Comparison of ENCODE assay signal across 20 cellular contexts in the genomic region with DNA sequence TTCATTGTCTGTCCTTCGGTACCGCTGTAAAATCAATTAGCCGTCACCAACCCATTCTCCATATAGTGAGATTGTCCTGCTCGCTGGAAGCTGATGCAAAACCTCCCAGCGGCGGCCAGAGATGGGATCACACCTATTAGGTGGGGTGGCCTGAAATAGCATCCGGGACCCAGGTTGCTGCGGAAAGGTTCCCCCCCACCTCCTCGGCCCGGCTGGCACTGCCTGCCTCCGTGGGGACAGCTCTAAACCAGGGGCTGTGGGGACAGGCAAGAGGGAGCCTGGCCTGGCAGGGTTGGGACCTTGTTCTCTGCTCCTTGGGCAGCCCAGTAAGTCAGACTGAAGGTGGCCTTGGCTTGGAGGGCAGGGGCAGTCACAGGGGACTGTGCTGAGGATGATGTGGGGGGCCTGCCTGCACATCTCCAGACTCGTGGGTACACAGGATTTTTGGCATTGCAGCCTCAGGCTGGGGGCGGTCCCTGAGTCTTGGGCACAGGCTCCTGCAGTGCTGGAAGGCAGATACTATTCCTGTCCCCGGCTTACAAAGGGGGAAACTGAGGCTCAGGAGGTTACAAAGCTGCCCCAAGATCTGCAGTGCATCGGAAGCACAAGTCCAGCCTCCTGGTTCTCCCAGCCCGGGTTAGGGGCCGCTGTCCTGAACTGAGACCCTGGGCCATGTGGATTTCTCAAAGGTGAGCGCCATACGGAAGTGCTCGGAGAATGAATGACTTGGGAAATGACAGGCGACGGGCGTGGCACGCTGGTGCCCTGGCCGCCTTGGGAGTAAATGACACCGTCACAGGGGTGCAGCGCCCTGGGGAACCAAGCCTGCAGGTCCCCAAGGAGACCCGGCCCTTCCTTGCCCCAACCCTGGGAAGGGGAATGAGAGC.
A peak's percentile ranks its signal among the peaks of the same experiment; 100 is the strongest.
DNase-seq lines count a peak whose midpoint lies in the region; ATAC-seq, FAIRE-seq and TF ChIP-seq lines count a peak whose summit lies in the region.
"Had no signal": no experiment of that assay in that cellular context is flagged by ENCODE, and none has a peak within 500 bp of the region (broad histone marks: within the 10 kb centered on the region; RNA-seq: fewer than 3 reads in every experiment).

No MANE protein-coding gene starts in this region.

- H4K5ac ChIP-seq in H1 (ENCODE audit: insufficient read length, low read depth, low read length) = no peak overlapping the region

- H3K56ac ChIP-seq in H1 (replicated peaks; ENCODE audit: insufficient read length, low read depth, low read length) = no peak overlapping the region

- no peak overlapping the region for H2BK20ac ChIP-seq in H1 (ENCODE audit: low read length)

- no peaks in the 10 kb centered on the region for H3K79me2 ChIP-seq in H1 (ENCODE audit: control insufficient read depth in 1 of 2, insufficient read depth in 2 of 2, low read length in 2 of 2)

- H3K27ac ChIP-seq in heart right ventricle = no peak overlapping the region
- no peak overlapping the region for H3K27ac ChIP-seq in H1 (ENCODE audit: low read depth, low read length)

- H3K27me3 ChIP-seq in heart right ventricle (peaks cover 5 to 86% (median 84%) of the 10 kb centered on the region in 7 donors), H1 (replicated peaks in 1 of 4; ENCODE audit: control insufficient read depth in 3 of 4, extremely low read depth in 1 of 4, insufficient read depth in 3 of 4, low read length in 3 of 4) (no peaks in the 10 kb centered on the region), H7 (ENCODE audit: control insufficient read depth, insufficient read depth, low read length) (no peaks in the 10 kb centered on the region)

- no peaks in the 10 kb centered on the region for H3K9me3 Mint-ChIP-seq in natural killer cell

- no peak overlapping the region for H3K27ac Mint-ChIP-seq in natural killer cell
- H3K27ac Mint-ChIP-seq: CD4-positive, alpha-beta memory T cell had no signal

- CTCF ChIA-PET in H1 (lab: Charles Lee; ENCODE audit: partially characterized antibody) = interaction anchor here (0.7 to 2.0 kb wide), 6 partner anchors 13 to 389 kb away, joined by 3 to 6 read pairs (median 4); no protein-coding TSS in a partner anchor

- H3K4me1 Mint-ChIP-seq in natural killer cell = peaks cover 0 to 15% of the 10 kb centered on the region in 2 donors
- H3K4me1 Mint-ChIP-seq: CD4-positive, alpha-beta memory T cell had no signal

- no peak for TF ChIP-seq POLR2A in H1 (IDR thresholded peaks at IDR 0.05; ENCODE audit: control extremely low read depth in 1 of 2, low read depth in 2 of 2, low read length in 2 of 2)

- no peak overlapping the region for H2BK12ac ChIP-seq in H1 (ENCODE audit: low read depth, low read length)

- no peak overlapping the region for H2AFZ ChIP-seq in H1 (ENCODE audit: low read length)

- H3K4me1 ChIP-seq in heart right ventricle (no peaks in the 10 kb centered on the region), H1 (replicated peaks in 1 of 4; ENCODE audit: control insufficient read depth in 3 of 4, insufficient read depth in 4 of 4, low read length in 3 of 4) (no peaks in the 10 kb centered on the region; a peak in 1 of 7 replicates)

- H4K91ac ChIP-seq in H1 (replicated peaks; ENCODE audit: insufficient read length, low read length) = no peak overlapping the region

- intact Hi-C loops in Right ventricle myocardium superior (cut with DNase I) = no loop called here
- intact Hi-C loops in heart right ventricle (cut with DNase I) = no loop called here
- intact Hi-C loops in natural killer cell (cut with micrococcal nuclease) = no loop called here

- H3K27me3 Mint-ChIP-seq in natural killer cell (ENCODE audit: low read depth in 2 of 2) = peaks cover 0 to 2% of the 10 kb centered on the region in 2 donors

- ATAC-seq in Right ventricle myocardium superior (ENCODE audit: poor library complexity) (no peak), heart right ventricle (no peak), natural killer cell (no peak)
- ATAC-seq: GM12878, K562 had no signal

- no peak overlapping the region for H2BK120ac ChIP-seq in H1 (replicated peaks; ENCODE audit: low read depth, low read length)

- no peaks in the 10 kb centered on the region for H3K79me1 ChIP-seq in H1 (ENCODE audit: low read depth, low read length)

- peak overlapping the region; percentile 43 for H3K4me3 Mint-ChIP-seq in natural killer cell
- H3K4me3 Mint-ChIP-seq: CD4-positive, alpha-beta memory T cell had no signal

- no peaks in the 10 kb centered on the region for H3K9me3 ChIP-seq in heart right ventricle
- H3K9me3 ChIP-seq in H1 (ENCODE audit: insufficient read depth in 2 of 2, low read depth in 1 of 2, low read length in 1 of 2) = no peaks in the 10 kb centered on the region

- peak; percentile 12 for DNase-seq in Right ventricle myocardium superior
- no peak for DNase-seq in heart right ventricle
- DNase-seq in H1 (ENCODE audit: low read depth in 1 of 2, low spot score in 2 of 2) = no peak
- DNase-seq in natural killer cell = no peak
- DNase-seq in urothelium cell line (ENCODE audit: low spot score) = no peak
- no peak for DNase-seq in epidermal melanocyte (ENCODE audit: insufficient read length, low spot score)
- DNase-seq in H7 = no peak
- DNase-seq in NCI-H1105 (lab: John Stamatoyannopoulos, UW) = no peak
- DNase-seq: 8988T; CD4-positive, alpha-beta memory T cell; EL; GOT3; NCI-H1105 treated with DMSO at 0.1 percent for 48 hours; NCI-H1694; NCI-H2081 treated with DMSO at 0.1 percent for 48 hours; NCI-H748 treated with DMSO at 0.1 percent for 48 hours; OCI-M1; SIG-M5 had no signal

- no peaks in the 10 kb centered on the region for H4K20me1 ChIP-seq in H1 (replicated peaks in 1 of 2; ENCODE audit: control insufficient read depth in 1 of 2, insufficient read depth in 2 of 2, low read length in 2 of 2)

- H3K18ac ChIP-seq in H1 (ENCODE audit: extremely low read depth, low read length) = no peak overlapping the region

- H2BK15ac ChIP-seq in H1 (ENCODE audit: low read length) = no peak overlapping the region

- 69 to 77% methylated on average over 28 of the region's 28 CpGs for WGBS in heart right ventricle, 2 donors
- WGBS in H1 (ENCODE audit: extremely low coverage in 1 of 2, insufficient coverage in 1 of 2, insufficient read length in 1 of 2, insufficient replicate concordance in 2 of 2, low coverage in 1 of 2, low lambda C conversion rate in 2 of 2, missing lambda C conversion rate in 1 of 2), 2 experiments = 90% methylated on average over 28 of the region's 28 CpGs; no CpG with 5 or more reads in 1 of the 2 experiments

- no peak overlapping the region for H2BK5ac ChIP-seq in H1 (ENCODE audit: low read depth, low read length)

- H3K9ac ChIP-seq in H1 (replicated peaks in 1 of 4; ENCODE audit: extremely low read depth in 1 of 4, low read depth in 3 of 4, low read length in 3 of 4) = no peak overlapping the region

- no peak overlapping the region for H3K23ac ChIP-seq in H1 (ENCODE audit: insufficient read length)

- no peak overlapping the region for H3K4ac ChIP-seq in H1 (replicated peaks; ENCODE audit: insufficient read length, low read depth, low read length)

- TF ChIP-seq CTCF in heart right ventricle (IDR thresholded peaks at IDR 0.05) = no peak
- TF ChIP-seq CTCF in H1 (IDR thresholded peaks at IDR 0.05; ENCODE audit: control extremely low read depth in 1 of 3, insufficient read depth in 1 of 3, low read depth in 1 of 3, low read length in 3 of 3) = no peak
- no peak for TF ChIP-seq CTCF in natural killer cell (IDR thresholded peaks at IDR 0.05)

- FAIRE-seq in H1 (lab: Jason Lieb, UNC) = no peak
- peak; percentile 93 for FAIRE-seq in urothelium cell line (lab: Jason Lieb, UNC)
- FAIRE-seq: GM12878, K562 had no signal

- H3K36me3 ChIP-seq in heart right ventricle (no peaks in the 10 kb centered on the region), H1 (ENCODE audit: control insufficient read depth in 2 of 4, insufficient read depth in 4 of 4, low read length in 3 of 4) (no peaks in the 10 kb centered on the region), H7 (replicated peaks; ENCODE audit: control insufficient read depth, insufficient read depth, low read length) (no peaks in the 10 kb centered on the region)

- H3K4me3 ChIP-seq in heart right ventricle = no peak overlapping the region
- no peak overlapping the region for H3K4me3 ChIP-seq in H1 (ENCODE audit: extremely low read depth in 1 of 4, insufficient read depth in 2 of 4, low read depth in 3 of 4, low read length in 4 of 4)
- H3K4me3 ChIP-seq in H7 (ENCODE audit: insufficient read depth, low read depth, low read length) = no peak overlapping the region
- H3K4me3 ChIP-seq: GM12878, K562 had no signal

- POLR2A ChIA-PET in H1 (lab: Charles Lee; ENCODE audit: partially characterized antibody) = no interaction called here

- peak overlapping the region; percentile 28; the same call in 1 of the 2 replicates for H4K8ac ChIP-seq in H1 (ENCODE audit: extremely low read depth, insufficient read depth, low read length)

- no peak overlapping the region for H2AK5ac ChIP-seq in H1 (ENCODE audit: low read depth, low read length)

- TF ChIP-seq EP300 in H1 (IDR thresholded peaks at IDR 0.05; ENCODE audit: borderline replicate concordance in 1 of 2, low read depth in 2 of 2, low read length in 2 of 2) = no peak

- H3K14ac ChIP-seq in H1 (ENCODE audit: insufficient read length) = no peak overlapping the region

- no peak for TF ChIP-seq RAD21 in H1 (IDR thresholded peaks at IDR 0.05 in 1 of 2, conservative IDR thresholded peaks at IDR 0.05 in 1 of 2; ENCODE audit: low read depth in 2 of 2, low read length in 2 of 2)

- no peak overlapping the region for H3K4me2 ChIP-seq in H1 (ENCODE audit: insufficient read depth in 1 of 2, low read depth in 2 of 2, low read length in 2 of 2)

- peaks cover 7% of the 10 kb centered on the region; the same call in 1 of the 2 replicates for H3K23me2 ChIP-seq in H1 (ENCODE audit: low read depth, low read length)

- no peaks in the 10 kb centered on the region for H3K36me3 Mint-ChIP-seq in natural killer cell
- H3K36me3 Mint-ChIP-seq: CD4-positive, alpha-beta memory T cell had no signal

TF ChIP-seq in H1, 55 proteins besides CTCF, POLR2A, EP300 and RAD21 (continues in another document):
- TF ChIP-seq SIN3A (conservative IDR thresholded peaks at IDR 0.05 in 1 of 2, IDR thresholded peaks at IDR 0.05 in 1 of 2; ENCODE audit: low read depth in 1 of 2, low read length in 2 of 2) (no peak), KDM4A (IDR thresholded peaks at IDR 0.05; ENCODE audit: low read depth, low read length, severe bottlenecking) (no peak), RNF2 (IDR thresholded peaks at IDR 0.05; ENCODE audit: borderline replicate concordance, low read depth, low read length, missing control alignments, poor library complexity, severe bottlenecking) (no peak), FOSL1 (IDR thresholded peaks at IDR 0.05; ENCODE audit: insufficient read depth, low read depth, low read length) (no peak), YY1 (IDR thresholded peaks at IDR 0.05; ENCODE audit: low read depth, low read length) (no peak), HDAC2 (IDR thresholded peaks at IDR 0.05; ENCODE audit: borderline replicate concordance in 1 of 2, low read depth in 2 of 2, low read length in 2 of 2) (no peak), PHF8 (conservative IDR thresholded peaks at IDR 0.05; ENCODE audit: low read depth, low read length) (no peak), EGR1 (IDR thresholded peaks at IDR 0.05; ENCODE audit: borderline replicate concordance, low read depth, low read length) (no peak), SIX5 (IDR thresholded peaks at IDR 0.05; ENCODE audit: low read depth, low read length) (no peak), SP2 (IDR thresholded peaks at IDR 0.05; ENCODE audit: low read length) (no peak)
